ENCODE assay signal across 3 cellular contexts in genomic region chr1:16777821-16778220, GRCh38. TPM values are rescaled to one million over a fixed set of nuclear protein-coding genes. Genes with fewer than 3 reads are reported as not detected.
"Had no signal": no experiment of that assay in that cellular context is flagged by ENCODE, and none has a peak within 500 bp of the region (broad histone marks: within the 10 kb centered on the region; RNA-seq: fewer than 3 reads in every experiment).

No MANE protein-coding gene starts in this region.

RNA-seq across cellular contexts. Expression of gene RNU1-4, which starts 37.5 kb away (rescaled TPM):
- polyA plus RNA-seq: adipose tissue, IMR-90, SK-N-SH had no signal
